ENCODE assay signal across 1 cellular context in genomic region chr5:42889311-42889933, GRCh38.
TF ChIP-seq lines count a peak whose summit lies in the region.

No MANE protein-coding gene starts in this region.

TF ChIP-seq in HepG2, 621 proteins besides CTCF, POLR2A, EP300 and RAD21 (continued from another document and continues in another):
- TF ChIP-seq GMEB2 (CRISPR knock-in tag; IDR thresholded peaks at IDR 0.05; ENCODE audit: low read depth) (no peak), GATAD2A (CRISPR knock-in tag; IDR thresholded peaks at IDR 0.05) (0 out of 2 replicates have a peak, but pooled peaks have one; percentile 35), ELF1 (CRISPR knock-in tag; IDR thresholded peaks at IDR 0.05) (no peak), RAD51 (IDR thresholded peaks at IDR 0.05; ENCODE audit: borderline replicate concordance) (no peak), ZNF614 (CRISPR knock-in tag; IDR thresholded peaks at IDR 0.05; ENCODE audit: borderline replicate concordance) (0 out of 2 replicates have a peak, but pooled peaks have one; percentile 27), CREB3 (CRISPR knock-in tag; IDR thresholded peaks at IDR 0.05) (no peak), ZNF225 (CRISPR knock-in tag; IDR thresholded peaks at IDR 0.05) (no peak), ZMAT5 (CRISPR knock-in tag; IDR thresholded peaks at IDR 0.05; ENCODE audit: borderline replicate concordance, low read depth) (no peak), CREM (IDR thresholded peaks at IDR 0.05) (no peak), CREM (CRISPR knock-in tag; IDR thresholded peaks at IDR 0.05) (no peak), MLXIP (CRISPR knock-in tag; IDR thresholded peaks at IDR 0.05; ENCODE audit: borderline replicate concordance) (no peak), ZXDC (CRISPR knock-in tag; IDR thresholded peaks at IDR 0.05) (no peak), HHEX (CRISPR knock-in tag; IDR thresholded peaks at IDR 0.05) (no peak), HDAC6 (IDR thresholded peaks at IDR 0.05; ENCODE audit: low read depth, low read length) (no peak), ATF7-NPFF (CRISPR knock-in tag; IDR thresholded peaks at IDR 0.05; ENCODE audit: low read depth) (no peak), SOX5 (CRISPR knock-in tag; IDR thresholded peaks at IDR 0.05; ENCODE audit: borderline replicate concordance) (peak; percentile 25; the same call in 1 of the 2 replicates), ZNF574 (CRISPR knock-in tag; IDR thresholded peaks at IDR 0.05) (no peak), ZNF770 (CRISPR knock-in tag; IDR thresholded peaks at IDR 0.05) (no peak), ASH2L (IDR thresholded peaks at IDR 0.05; ENCODE audit: insufficient read length, low read depth, low read length) (peak; percentile 38), ZNF34 (CRISPR knock-in tag; IDR thresholded peaks at IDR 0.05; ENCODE audit: borderline replicate concordance) (no peak), KLF12 (CRISPR knock-in tag; IDR thresholded peaks at IDR 0.05; ENCODE audit: borderline replicate concordance) (no peak), ARID5B (CRISPR knock-in tag; IDR thresholded peaks at IDR 0.05) (0 out of 2 replicates have a peak, but pooled peaks have one; percentile 35), EZH2 (conservative IDR thresholded peaks at IDR 0.05; ENCODE audit: low read depth, low read length) (no peak), HNF1A (IDR thresholded peaks at IDR 0.05; ENCODE audit: low read depth) (no peak), HNF1A (CRISPR knock-in tag; IDR thresholded peaks at IDR 0.05; ENCODE audit: borderline replicate concordance) (no peak), FOXA3 (CRISPR knock-in tag; IDR thresholded peaks at IDR 0.05) (0 out of 2 replicates have a peak, but pooled peaks have one; percentile 17), DZIP1 (CRISPR knock-in tag; IDR thresholded peaks at IDR 0.05) (no peak)
